Comparison of ENCODE assay signal across 1 cellular context in the genomic region with DNA sequence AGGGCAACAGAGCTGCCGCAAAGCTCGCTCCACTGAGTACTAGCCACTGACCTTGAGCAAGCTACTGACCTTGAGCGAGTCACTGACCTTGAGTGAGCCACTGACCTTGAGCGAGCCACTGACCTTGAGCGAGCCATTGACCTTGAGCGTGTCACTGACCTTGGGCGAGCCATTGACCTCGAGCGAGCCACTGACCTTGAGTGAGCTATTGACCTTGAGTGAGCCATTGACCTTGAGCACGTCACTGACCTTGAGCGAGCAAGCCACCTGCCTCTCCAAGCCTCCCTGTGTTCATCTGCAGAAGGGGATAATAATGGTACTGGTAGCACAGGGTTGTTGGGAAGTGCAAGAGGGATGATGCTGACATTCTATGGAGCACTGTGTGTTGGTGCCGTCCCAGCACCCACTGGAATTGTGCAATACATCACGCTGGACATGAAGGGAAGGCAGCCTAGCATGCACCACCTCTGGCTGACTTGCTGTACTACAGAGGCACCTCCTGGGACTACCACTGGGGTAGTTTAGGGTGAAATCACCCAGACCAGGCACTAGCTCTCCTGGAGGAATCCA.
TF ChIP-seq lines count a peak whose summit lies in the region.

No MANE protein-coding gene starts in this region.

TF ChIP-seq in HepG2, 621 proteins besides CTCF, POLR2A, EP300 and RAD21 (continued from another document and continues in another):
- TF ChIP-seq, protein P1, sequence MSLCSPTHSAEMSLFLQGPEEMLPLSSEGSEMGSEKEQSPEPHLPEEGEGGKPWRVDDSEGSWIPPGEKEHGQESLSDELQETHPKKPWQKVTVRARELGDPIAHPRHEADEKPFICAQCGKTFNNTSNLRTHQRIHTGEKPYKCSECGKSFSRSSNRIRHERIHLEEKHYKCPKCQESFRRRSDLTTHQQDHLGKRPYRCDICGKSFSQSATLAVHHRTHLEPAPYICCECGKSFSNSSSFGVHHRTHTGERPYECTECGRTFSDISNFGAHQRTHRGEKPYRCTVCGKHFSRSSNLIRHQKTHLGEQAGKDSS (CRISPR knock-in tag; IDR thresholded peaks at IDR 0.05; ENCODE audit: borderline replicate concordance, low read depth), result peak; percentile 81; the same call in 1 of the 2 replicates
- TF ChIP-seq FLYWCH1 (CRISPR knock-in tag; IDR thresholded peaks at IDR 0.05) (no peak), NRL (CRISPR knock-in tag; IDR thresholded peaks at IDR 0.05; ENCODE audit: borderline replicate concordance) (no peak), TAF1 (CRISPR knock-in tag; IDR thresholded peaks at IDR 0.05) (no peak), MAF1 (CRISPR knock-in tag; IDR thresholded peaks at IDR 0.05; ENCODE audit: borderline replicate concordance) (no peak), YEATS4 (CRISPR knock-in tag; IDR thresholded peaks at IDR 0.05; ENCODE audit: borderline replicate concordance) (no peak), PAWR (CRISPR knock-in tag; IDR thresholded peaks at IDR 0.05; ENCODE audit: borderline replicate concordance) (no peak), EED (CRISPR knock-in tag; IDR thresholded peaks at IDR 0.05) (no peak), ZKSCAN1 (IDR thresholded peaks at IDR 0.05; ENCODE audit: low read length) (0 out of 2 replicates have a peak, but pooled peaks have one; percentile 21), RXRB (CRISPR knock-in tag; IDR thresholded peaks at IDR 0.05; ENCODE audit: borderline replicate concordance) (peak; percentile 52), SMARCC2 (IDR thresholded peaks at IDR 0.05) (no peak), CBX1 (IDR thresholded peaks at IDR 0.05; ENCODE audit: low read depth) (no peak), ZBTB38 (CRISPR knock-in tag; IDR thresholded peaks at IDR 0.05) (no peak), ZNF557 (CRISPR knock-in tag; IDR thresholded peaks at IDR 0.05) (no peak), CENPX (CRISPR knock-in tag; IDR thresholded peaks at IDR 0.05) (no peak), PAX8 (CRISPR knock-in tag; IDR thresholded peaks at IDR 0.05; ENCODE audit: borderline replicate concordance) (no peak), TARDBP (CRISPR knock-in tag; IDR thresholded peaks at IDR 0.05) (no peak), ZNF883 (CRISPR knock-in tag; IDR thresholded peaks at IDR 0.05; ENCODE audit: not compliant biosample characterization) (peak; percentile 16), MIER3 (CRISPR knock-in tag; IDR thresholded peaks at IDR 0.05; ENCODE audit: borderline replicate concordance) (no peak), ZNF564 (CRISPR knock-in tag; IDR thresholded peaks at IDR 0.05) (no peak), CREM (IDR thresholded peaks at IDR 0.05) (no peak), CREM (CRISPR knock-in tag; IDR thresholded peaks at IDR 0.05) (no peak), ZNF839 (CRISPR knock-in tag; IDR thresholded peaks at IDR 0.05; ENCODE audit: borderline replicate concordance) (no peak), ZZZ3 (CRISPR knock-in tag; IDR thresholded peaks at IDR 0.05; ENCODE audit: borderline replicate concordance) (no peak)
- TF ChIP-seq, protein P2, sequence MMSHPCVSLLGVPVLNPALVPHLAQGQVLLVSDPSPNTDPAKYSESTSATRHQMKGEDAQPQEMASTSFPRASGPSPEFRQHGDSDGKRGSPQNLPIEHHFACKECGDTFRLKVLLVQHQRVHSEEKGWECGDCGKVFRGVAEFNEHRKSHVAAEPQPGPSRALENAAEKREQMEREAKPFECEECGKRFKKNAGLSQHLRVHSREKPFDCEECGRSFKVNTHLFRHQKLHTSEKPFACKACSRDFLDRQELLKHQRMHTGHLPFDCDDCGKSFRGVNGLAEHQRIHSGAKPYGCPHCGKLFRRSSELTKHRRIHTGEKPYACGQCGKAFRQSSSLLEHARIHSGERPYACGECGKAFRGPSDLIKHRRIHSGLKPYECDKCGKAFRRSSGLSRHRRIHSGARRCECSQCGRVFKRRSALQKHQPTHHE (CRISPR knock-in tag; IDR thresholded peaks at IDR 0.05; ENCODE audit: borderline replicate concordance), result no peak
- TF ChIP-seq, protein P3, sequence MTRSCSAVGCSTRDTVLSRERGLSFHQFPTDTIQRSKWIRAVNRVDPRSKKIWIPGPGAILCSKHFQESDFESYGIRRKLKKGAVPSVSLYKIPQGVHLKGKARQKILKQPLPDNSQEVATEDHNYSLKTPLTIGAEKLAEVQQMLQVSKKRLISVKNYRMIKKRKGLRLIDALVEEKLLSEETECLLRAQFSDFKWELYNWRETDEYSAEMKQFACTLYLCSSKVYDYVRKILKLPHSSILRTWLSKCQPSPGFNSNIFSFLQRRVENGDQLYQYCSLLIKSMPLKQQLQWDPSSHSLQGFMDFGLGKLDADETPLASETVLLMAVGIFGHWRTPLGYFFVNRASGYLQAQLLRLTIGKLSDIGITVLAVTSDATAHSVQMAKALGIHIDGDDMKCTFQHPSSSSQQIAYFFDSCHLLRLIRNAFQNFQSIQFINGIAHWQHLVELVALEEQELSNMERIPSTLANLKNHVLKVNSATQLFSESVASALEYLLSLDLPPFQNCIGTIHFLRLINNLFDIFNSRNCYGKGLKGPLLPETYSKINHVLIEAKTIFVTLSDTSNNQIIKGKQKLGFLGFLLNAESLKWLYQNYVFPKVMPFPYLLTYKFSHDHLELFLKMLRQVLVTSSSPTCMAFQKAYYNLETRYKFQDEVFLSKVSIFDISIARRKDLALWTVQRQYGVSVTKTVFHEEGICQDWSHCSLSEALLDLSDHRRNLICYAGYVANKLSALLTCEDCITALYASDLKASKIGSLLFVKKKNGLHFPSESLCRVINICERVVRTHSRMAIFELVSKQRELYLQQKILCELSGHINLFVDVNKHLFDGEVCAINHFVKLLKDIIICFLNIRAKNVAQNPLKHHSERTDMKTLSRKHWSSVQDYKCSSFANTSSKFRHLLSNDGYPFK (CRISPR knock-in tag; IDR thresholded peaks at IDR 0.05; ENCODE audit: borderline replicate concordance), result no peak; the same call in 1 of the 2 replicates
- TF ChIP-seq, protein P4, sequence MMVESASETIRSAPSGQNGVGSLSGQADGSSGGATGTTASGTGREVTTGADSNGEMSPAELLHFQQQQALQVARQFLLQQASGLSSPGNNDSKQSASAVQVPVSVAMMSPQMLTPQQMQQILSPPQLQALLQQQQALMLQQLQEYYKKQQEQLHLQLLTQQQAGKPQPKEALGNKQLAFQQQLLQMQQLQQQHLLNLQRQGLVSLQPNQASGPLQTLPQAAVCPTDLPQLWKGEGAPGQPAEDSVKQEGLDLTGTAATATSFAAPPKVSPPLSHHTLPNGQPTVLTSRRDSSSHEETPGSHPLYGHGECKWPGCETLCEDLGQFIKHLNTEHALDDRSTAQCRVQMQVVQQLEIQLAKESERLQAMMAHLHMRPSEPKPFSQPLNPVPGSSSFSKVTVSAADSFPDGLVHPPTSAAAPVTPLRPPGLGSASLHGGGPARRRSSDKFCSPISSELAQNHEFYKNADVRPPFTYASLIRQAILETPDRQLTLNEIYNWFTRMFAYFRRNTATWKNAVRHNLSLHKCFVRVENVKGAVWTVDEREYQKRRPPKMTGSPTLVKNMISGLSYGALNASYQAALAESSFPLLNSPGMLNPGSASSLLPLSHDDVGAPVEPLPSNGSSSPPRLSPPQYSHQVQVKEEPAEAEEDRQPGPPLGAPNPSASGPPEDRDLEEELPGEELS (CRISPR knock-in tag; IDR thresholded peaks at IDR 0.05), result no peak; the same call in 1 of the 2 replicates
- TF ChIP-seq, protein P5, sequence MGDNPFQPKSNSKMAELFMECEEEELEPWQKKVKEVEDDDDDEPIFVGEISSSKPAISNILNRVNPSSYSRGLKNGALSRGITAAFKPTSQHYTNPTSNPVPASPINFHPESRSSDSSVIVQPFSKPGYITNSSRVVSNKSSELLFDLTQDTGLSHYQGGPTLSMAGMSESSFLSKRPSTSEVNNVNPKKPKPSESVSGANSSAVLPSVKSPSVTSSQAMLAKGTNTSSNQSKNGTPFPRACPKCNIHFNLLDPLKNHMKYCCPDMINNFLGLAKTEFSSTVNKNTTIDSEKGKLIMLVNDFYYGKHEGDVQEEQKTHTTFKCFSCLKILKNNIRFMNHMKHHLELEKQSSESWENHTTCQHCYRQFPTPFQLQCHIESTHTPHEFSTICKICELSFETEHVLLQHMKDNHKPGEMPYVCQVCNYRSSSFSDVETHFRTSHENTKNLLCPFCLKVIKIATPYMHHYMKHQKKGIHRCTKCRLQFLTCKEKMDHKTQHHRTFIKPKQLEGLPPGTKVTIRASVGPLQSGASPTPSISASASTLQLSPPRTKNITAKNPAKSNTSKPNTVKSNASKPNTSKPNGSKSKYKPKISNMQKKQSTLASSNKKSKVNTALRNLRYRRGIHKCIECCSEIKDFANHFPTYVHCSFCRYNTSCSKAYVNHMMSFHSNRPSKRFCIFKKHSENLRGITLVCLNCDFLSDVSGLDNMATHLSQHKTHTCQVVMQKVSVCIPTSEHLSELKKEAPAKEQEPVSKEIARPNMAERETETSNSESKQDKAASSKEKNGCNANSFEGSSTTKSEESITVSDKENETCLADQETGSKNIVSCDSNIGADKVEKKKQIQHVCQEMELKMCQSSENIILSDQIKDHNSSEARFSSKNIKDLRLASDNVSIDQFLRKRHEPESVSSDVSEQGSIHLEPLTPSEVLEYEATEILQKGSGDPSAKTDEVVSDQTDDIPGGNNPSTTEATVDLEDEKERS (CRISPR knock-in tag; IDR thresholded peaks at IDR 0.05), result no peak
- TF ChIP-seq, protein P6, sequence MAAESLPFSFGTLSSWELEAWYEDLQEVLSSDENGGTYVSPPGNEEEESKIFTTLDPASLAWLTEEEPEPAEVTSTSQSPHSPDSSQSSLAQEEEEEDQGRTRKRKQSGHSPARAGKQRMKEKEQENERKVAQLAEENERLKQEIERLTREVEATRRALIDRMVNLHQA (CRISPR knock-in tag; IDR thresholded peaks at IDR 0.05), result no peak
- TF ChIP-seq, protein P7, sequence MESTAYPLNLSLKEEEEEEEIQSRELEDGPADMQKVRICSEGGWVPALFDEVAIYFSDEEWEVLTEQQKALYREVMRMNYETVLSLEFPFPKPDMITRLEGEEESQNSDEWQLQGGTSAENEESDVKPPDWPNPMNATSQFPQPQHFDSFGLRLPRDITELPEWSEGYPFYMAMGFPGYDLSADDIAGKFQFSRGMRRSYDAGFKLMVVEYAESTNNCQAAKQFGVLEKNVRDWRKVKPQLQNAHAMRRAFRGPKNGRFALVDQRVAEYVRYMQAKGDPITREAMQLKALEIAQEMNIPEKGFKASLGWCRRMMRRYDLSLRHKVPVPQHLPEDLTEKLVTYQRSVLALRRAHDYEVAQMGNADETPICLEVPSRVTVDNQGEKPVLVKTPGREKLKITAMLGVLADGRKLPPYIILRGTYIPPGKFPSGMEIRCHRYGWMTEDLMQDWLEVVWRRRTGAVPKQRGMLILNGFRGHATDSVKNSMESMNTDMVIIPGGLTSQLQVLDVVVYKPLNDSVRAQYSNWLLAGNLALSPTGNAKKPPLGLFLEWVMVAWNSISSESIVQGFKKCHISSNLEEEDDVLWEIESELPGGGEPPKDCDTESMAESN (CRISPR knock-in tag; conservative IDR thresholded peaks at IDR 0.05), result no peak
- TF ChIP-seq, protein P8, sequence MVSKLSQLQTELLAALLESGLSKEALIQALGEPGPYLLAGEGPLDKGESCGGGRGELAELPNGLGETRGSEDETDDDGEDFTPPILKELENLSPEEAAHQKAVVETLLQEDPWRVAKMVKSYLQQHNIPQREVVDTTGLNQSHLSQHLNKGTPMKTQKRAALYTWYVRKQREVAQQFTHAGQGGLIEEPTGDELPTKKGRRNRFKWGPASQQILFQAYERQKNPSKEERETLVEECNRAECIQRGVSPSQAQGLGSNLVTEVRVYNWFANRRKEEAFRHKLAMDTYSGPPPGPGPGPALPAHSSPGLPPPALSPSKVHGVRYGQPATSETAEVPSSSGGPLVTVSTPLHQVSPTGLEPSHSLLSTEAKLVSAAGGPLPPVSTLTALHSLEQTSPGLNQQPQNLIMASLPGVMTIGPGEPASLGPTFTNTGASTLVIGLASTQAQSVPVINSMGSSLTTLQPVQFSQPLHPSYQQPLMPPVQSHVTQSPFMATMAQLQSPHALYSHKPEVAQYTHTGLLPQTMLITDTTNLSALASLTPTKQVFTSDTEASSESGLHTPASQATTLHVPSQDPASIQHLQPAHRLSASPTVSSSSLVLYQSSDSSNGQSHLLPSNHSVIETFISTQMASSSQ (IDR thresholded peaks at IDR 0.05; ENCODE audit: low read depth), result no peak
- TF ChIP-seq, protein P8 (CRISPR knock-in tag; IDR thresholded peaks at IDR 0.05; ENCODE audit: borderline replicate concordance), result no peak
- TF ChIP-seq, protein P9, sequence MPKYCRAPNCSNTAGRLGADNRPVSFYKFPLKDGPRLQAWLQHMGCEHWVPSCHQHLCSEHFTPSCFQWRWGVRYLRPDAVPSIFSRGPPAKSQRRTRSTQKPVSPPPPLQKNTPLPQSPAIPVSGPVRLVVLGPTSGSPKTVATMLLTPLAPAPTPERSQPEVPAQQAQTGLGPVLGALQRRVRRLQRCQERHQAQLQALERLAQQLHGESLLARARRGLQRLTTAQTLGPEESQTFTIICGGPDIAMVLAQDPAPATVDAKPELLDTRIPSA (CRISPR knock-in tag; IDR thresholded peaks at IDR 0.05; ENCODE audit: borderline replicate concordance), result no peak
